Comparison of ENCODE assay signal across 11 cellular contexts in genomic region chr10:114615600-114616007, GRCh38. TPM values are rescaled to one million over a fixed set of nuclear protein-coding genes. Genes with fewer than 3 reads are reported as not detected.
A peak's percentile ranks its signal among the peaks of the same experiment; 100 is the strongest.
DNase-seq lines count a peak whose midpoint lies in the region; ATAC-seq and TF ChIP-seq lines count a peak whose summit lies in the region.
"Had no signal": no experiment of that assay in that cellular context is flagged by ENCODE, and none has a peak within 500 bp of the region (broad histone marks: within the 10 kb centered on the region; RNA-seq: fewer than 3 reads in every experiment).

No MANE protein-coding gene starts in this region.

- CTCF ChIA-PET in activated CD4-positive, alpha-beta memory T cell treated with anti-CD3 and anti-CD28 coated beads, Interleukin-2, amount 10 ng/mL, durations not matched to agents 7 days and 5 days (lab: Charles Lee): interaction anchor here (0.6 to 1.4 kb wide), 7 partner anchors 11 to 421 kb away, joined by 3 to 10 read pairs (median 3); no protein-coding TSS in a partner anchor

- H3K9me3 Mint-ChIP-seq in activated CD4-positive, alpha-beta memory T cell treated with anti-CD3 and anti-CD28 coated beads, Interleukin-2, amount 10 ng/mL, durations not matched to agents 7 days and 5 days: peaks cover 2% of the 10 kb centered on the region

- DNase-seq in Caki2 (ENCODE audit: low read depth) (peak; percentile 83), GM19240 (ENCODE audit: insufficient read length, low spot score) (peak; percentile 23), BE2C (no peak), iPS-NIHi7 (ENCODE audit: extremely low spot score) (no peak), SIG-M5 (lab: John Stamatoyannopoulos, UW) (no peak)
- DNase-seq in activated CD4-positive, alpha-beta memory T cell treated with anti-CD3 and anti-CD28 coated beads, Interleukin-2, amount 10 ng/mL, durations not matched to agents 7 days and 5 days: peak; percentile 28
- no peak for DNase-seq in activated effector memory CD4-positive, alpha-beta T cell treated with Interleukin-2 at 50 U/mL for 16 hours
- DNase-seq: occipital lobe had no signal

- in situ Hi-C loops in Caki2 (cut with HindIII; ENCODE audit: low pct_unique_long_range_greater_than_20kb, low sequenced_read_pairs): no loop called here

- no peaks in the 10 kb centered on the region for H3K27me3 Mint-ChIP-seq in activated CD4-positive, alpha-beta memory T cell treated with anti-CD3 and anti-CD28 coated beads, Interleukin-2, amount 10 ng/mL, durations not matched to agents 7 days and 5 days
- H3K27me3 Mint-ChIP-seq: activated naive CD8-positive, alpha-beta T cell had no signal

- no peaks in the 10 kb centered on the region for H3K36me3 ChIP-seq in BE2C

- no peaks in the 10 kb centered on the region for H3K9me3 ChIP-seq in BE2C

- H3K4me1 ChIP-seq in BE2C: no peaks in the 10 kb centered on the region

- no peaks in the 10 kb centered on the region for H3K27me3 ChIP-seq in BE2C

- no peak for TF ChIP-seq CTCF in BE2C (IDR thresholded peaks at IDR 0.05; ENCODE audit: low read depth, low read length)

- peak; percentile 85 for ATAC-seq in HG02970 (IDR thresholded peaks at IDR 0.05; ENCODE audit: low FRiP score, unreplicated experiment)
- ATAC-seq: Right ventricle myocardium inferior had no signal

- peaks cover 5% of the 10 kb centered on the region for H3K36me3 Mint-ChIP-seq in activated CD4-positive, alpha-beta memory T cell treated with anti-CD3 and anti-CD28 coated beads, Interleukin-2, amount 10 ng/mL, durations not matched to agents 7 days and 5 days (ENCODE audit: low read depth)
- H3K36me3 Mint-ChIP-seq: activated naive CD8-positive, alpha-beta T cell had no signal

- H3K4me1 Mint-ChIP-seq in activated CD4-positive, alpha-beta memory T cell treated with anti-CD3 and anti-CD28 coated beads, Interleukin-2, amount 10 ng/mL, durations not matched to agents 7 days and 5 days: peaks cover 33% of the 10 kb centered on the region

- peak overlapping the region; percentile 75 for H3K27ac Mint-ChIP-seq in activated CD4-positive, alpha-beta memory T cell treated with anti-CD3 and anti-CD28 coated beads, Interleukin-2, amount 10 ng/mL, durations not matched to agents 7 days and 5 days
- H3K27ac Mint-ChIP-seq: activated naive CD8-positive, alpha-beta T cell had no signal

- H3K4me3 Mint-ChIP-seq in activated CD4-positive, alpha-beta memory T cell treated with anti-CD3 and anti-CD28 coated beads, Interleukin-2, amount 10 ng/mL, durations not matched to agents 7 days and 5 days: no peak overlapping the region
- H3K4me3 Mint-ChIP-seq: activated naive CD8-positive, alpha-beta T cell had no signal

- H3K4me3 ChIP-seq in BE2C (ENCODE audit: low read depth, low read length): no peak overlapping the region

- POLR2A ChIA-PET in activated CD4-positive, alpha-beta memory T cell treated with anti-CD3 and anti-CD28 coated beads, Interleukin-2, amount 10 ng/mL, durations not matched to agents 7 days and 5 days (lab: Charles Lee): interaction anchor here (1.0 to 1.3 kb wide), 2 partner anchors 10 to 12 kb away, joined by 3 to 4 read pairs; no protein-coding TSS in a partner anchor

RNA-seq across cellular contexts. Expression of gene ABLIM1, which starts 42.5 kb away (rescaled TPM):
- total RNA-seq in Caki2 (2014; rRNA removed; shearing (Covaris generic); ENCODE audit: low replicate concordance): 2.2 and 2.6 TPM in 2 replicates
- total RNA-seq in activated CD4-positive, alpha-beta memory T cell treated with anti-CD3 and anti-CD28 coated beads, Interleukin-2, amount 10 ng/mL, durations not matched to agents 7 days and 5 days: 10 to 100 TPM; 91.5 to 97.9 TPM
- polyA plus RNA-seq in BE2C (2012; ENCODE audit: insufficient read depth, insufficient read length, low read depth): 44.0 TPM

Comparison
In these comparisons a context has a peak if more than half of its experiments do, and no peak if none do; other contexts are left out.
1. DNase-seq: peak in Caki2 (single experiment), GM19240 (single experiment) and activated CD4-positive, alpha-beta memory T cell treated with anti-CD3 and anti-CD28 coated beads, Interleukin-2, amount 10 ng/mL, durations not matched to agents 7 days and 5 days (single experiment); none in activated effector memory CD4-positive, alpha-beta T cell treated with Interleukin-2 at 50 U/mL for 16 hours (single experiment), BE2C (single experiment), iPS-NIHi7 (single experiment) and SIG-M5 (single experiment).
2. RNA of gene ABLIM1, which starts 42.5 kb away (total RNA-seq): 91.5 to 97.9 TPM in activated CD4-positive, alpha-beta memory T cell treated with anti-CD3 and anti-CD28 coated beads, Interleukin-2, amount 10 ng/mL, durations not matched to agents 7 days and 5 days; 2.2 to 2.6 TPM in Caki2; every median in the first group is over 10 times any median in the second.